In the genomic region with DNA sequence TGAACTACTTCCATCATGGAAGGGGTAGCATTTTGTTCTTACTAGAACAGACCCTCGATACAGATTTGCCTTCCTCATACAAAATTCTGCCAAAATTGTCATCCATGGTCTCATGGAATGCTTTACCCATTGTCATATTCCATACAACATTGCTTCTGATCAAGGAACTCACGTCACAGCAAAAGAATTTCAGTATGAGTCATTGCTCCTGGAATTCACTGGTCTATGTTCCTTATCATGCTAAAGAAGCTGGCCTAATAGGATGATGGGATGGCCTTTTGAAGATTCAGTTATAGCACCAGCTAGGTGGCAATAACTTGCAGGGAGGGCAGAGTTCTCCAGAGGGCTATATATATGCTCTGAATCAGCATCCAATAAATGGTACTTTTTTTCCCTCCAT, we compare ENCODE assay signal across 13 cellular contexts. TPM values are rescaled to one million over a fixed set of nuclear protein-coding genes. Genes with fewer than 3 reads are reported as not detected.
DNase-seq lines count a peak whose midpoint lies in the region; ATAC-seq, FAIRE-seq and TF ChIP-seq lines count a peak whose summit lies in the region.
"Had no signal": no experiment of that assay in that cellular context is flagged by ENCODE, and none has a peak within 500 bp of the region (broad histone marks: within the 10 kb centered on the region; RNA-seq: fewer than 3 reads in every experiment).

No MANE protein-coding gene starts in this region.

- POLR2A ChIA-PET in WTC11 (lab: Charles Lee): no interaction called here
- POLR2A ChIA-PET in activated CD8-positive, alpha-beta T cell treated with anti-CD3 and anti-CD28 coated beads, Interleukin-2, amount 10 ng/mL, durations not matched to agents 7 days and 5 days (lab: Charles Lee): no interaction called here

- DNase-seq in 8988T (peak; percentile 25), HPDE6-E6E7 (ENCODE audit: extremely low spot score) (peak; percentile 34), WTC11 (ENCODE audit: low spot score) (no peak), glomerular visceral epithelial cell (ENCODE audit: extremely low spot score) (peak; percentile 84), DMS153 (lab: John Stamatoyannopoulos, UW) (no peak), GM12892 (ENCODE audit: insufficient read length) (no peak)
- no peak for DNase-seq in activated CD8-positive, alpha-beta T cell treated with anti-CD3 and anti-CD28 coated beads, Interleukin-2, amount 10 ng/mL, durations not matched to agents 7 days and 5 days
- DNase-seq: activated naive CD4-positive, alpha-beta T cell treated with Interleukin-2 at 50 U/mL for 16 hours; NCI-H1694; sigmoid colon had no signal

- no peak overlapping the region for H3K4me3 Mint-ChIP-seq in WTC11
- H3K4me3 Mint-ChIP-seq in activated CD8-positive, alpha-beta T cell treated with anti-CD3 and anti-CD28 coated beads, Interleukin-2, amount 10 ng/mL, durations not matched to agents 7 days and 5 days: no peak overlapping the region
- H3K4me3 Mint-ChIP-seq: mesothelial cell of epicardium had no signal

- ATAC-seq in WTC11: peak; percentile 48
- no peak for ATAC-seq in GM21717 (IDR thresholded peaks at IDR 0.05; ENCODE audit: unreplicated experiment)
- no peak for ATAC-seq in activated CD8-positive, alpha-beta T cell treated with anti-CD3 and anti-CD28 coated beads, Interleukin-2, amount 10 ng/mL, durations not matched to agents 7 days and 5 days

- H3K4me1 Mint-ChIP-seq in WTC11: peaks cover 7% of the 10 kb centered on the region
- peaks cover 9% of the 10 kb centered on the region for H3K4me1 Mint-ChIP-seq in activated CD8-positive, alpha-beta T cell treated with anti-CD3 and anti-CD28 coated beads, Interleukin-2, amount 10 ng/mL, durations not matched to agents 7 days and 5 days (ENCODE audit: low read depth)
- H3K4me1 Mint-ChIP-seq: mesothelial cell of epicardium had no signal

- H3K36me3 Mint-ChIP-seq in WTC11: no peaks in the 10 kb centered on the region
- no peaks in the 10 kb centered on the region for H3K36me3 Mint-ChIP-seq in activated CD8-positive, alpha-beta T cell treated with anti-CD3 and anti-CD28 coated beads, Interleukin-2, amount 10 ng/mL, durations not matched to agents 7 days and 5 days (ENCODE audit: low read depth)
- H3K36me3 Mint-ChIP-seq: mesothelial cell of epicardium had no signal

- no peaks in the 10 kb centered on the region for H3K27me3 Mint-ChIP-seq in WTC11 (ENCODE audit: low read depth)
- no peaks in the 10 kb centered on the region for H3K27me3 Mint-ChIP-seq in activated CD8-positive, alpha-beta T cell treated with anti-CD3 and anti-CD28 coated beads, Interleukin-2, amount 10 ng/mL, durations not matched to agents 7 days and 5 days (ENCODE audit: low read depth)

- no peak for TF ChIP-seq POLR2A in GM12892 (IDR thresholded peaks at IDR 0.05; ENCODE audit: low read depth, low read length)

- no peak for TF ChIP-seq CTCF in WTC11 (IDR thresholded peaks at IDR 0.05)

- 0 out of 2 replicates have a peak, but pooled peaks cover 5% of the 10 kb centered on the region for H3K9me3 Mint-ChIP-seq in WTC11
- no peaks in the 10 kb centered on the region for H3K9me3 Mint-ChIP-seq in activated CD8-positive, alpha-beta T cell treated with anti-CD3 and anti-CD28 coated beads, Interleukin-2, amount 10 ng/mL, durations not matched to agents 7 days and 5 days (ENCODE audit: insufficient read depth)
- H3K9me3 Mint-ChIP-seq: mesothelial cell of epicardium had no signal

- no peak for FAIRE-seq in GM12892 (lab: Jason Lieb, UNC)
- FAIRE-seq: endometrium had no signal

- CTCF ChIA-PET in WTC11 (lab: Charles Lee): no interaction called here
- CTCF ChIA-PET in activated CD8-positive, alpha-beta T cell treated with anti-CD3 and anti-CD28 coated beads, Interleukin-2, amount 10 ng/mL, durations not matched to agents 7 days and 5 days (lab: Charles Lee): no interaction called here

- H3K27ac Mint-ChIP-seq in WTC11: no peak overlapping the region
- H3K27ac Mint-ChIP-seq in activated CD8-positive, alpha-beta T cell treated with anti-CD3 and anti-CD28 coated beads, Interleukin-2, amount 10 ng/mL, durations not matched to agents 7 days and 5 days: no peak overlapping the region
- H3K27ac Mint-ChIP-seq: mesothelial cell of epicardium had no signal

TF ChIP-seq in WTC11, 78 proteins besides CTCF, POLR2A, EP300 and RAD21:
- TF ChIP-seq, protein P1, sequence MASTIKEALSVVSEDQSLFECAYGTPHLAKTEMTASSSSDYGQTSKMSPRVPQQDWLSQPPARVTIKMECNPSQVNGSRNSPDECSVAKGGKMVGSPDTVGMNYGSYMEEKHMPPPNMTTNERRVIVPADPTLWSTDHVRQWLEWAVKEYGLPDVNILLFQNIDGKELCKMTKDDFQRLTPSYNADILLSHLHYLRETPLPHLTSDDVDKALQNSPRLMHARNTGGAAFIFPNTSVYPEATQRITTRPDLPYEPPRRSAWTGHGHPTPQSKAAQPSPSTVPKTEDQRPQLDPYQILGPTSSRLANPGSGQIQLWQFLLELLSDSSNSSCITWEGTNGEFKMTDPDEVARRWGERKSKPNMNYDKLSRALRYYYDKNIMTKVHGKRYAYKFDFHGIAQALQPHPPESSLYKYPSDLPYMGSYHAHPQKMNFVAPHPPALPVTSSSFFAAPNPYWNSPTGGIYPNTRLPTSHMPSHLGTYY (CRISPR knock-in tag; IDR thresholded peaks at IDR 0.05): no peak
- TF ChIP-seq ZNF317 (CRISPR knock-in tag; IDR thresholded peaks at IDR 0.05; ENCODE audit: borderline replicate concordance, low read depth): 0 out of 2 replicates have a peak, but pooled peaks have one; percentile 49

RNA-seq across cellular contexts. Expression of a gene that starts 18.2 kb away (rescaled TPM):
- 17.2 to 20.0 TPM (median 19.0 TPM) in 3 replicates for total RNA-seq in WTC11 (2021)
- 12.7 TPM for polyA plus RNA-seq in GM12892 (2012; ENCODE audit: missing spikeins)
- 10 to 100 TPM; 25.5 to 26.7 TPM for total RNA-seq in activated CD8-positive, alpha-beta T cell treated with anti-CD3 and anti-CD28 coated beads, Interleukin-2, amount 10 ng/mL, durations not matched to agents 7 days and 5 days

Comparison
In these comparisons a context has a peak if more than half of its experiments do, and no peak if none do; other contexts are left out.
1. DNase-seq: peak in 8988T (single experiment), HPDE6-E6E7 (single experiment) and glomerular visceral epithelial cell (single experiment); none in WTC11 (single experiment), DMS153 (single experiment), GM12892 (single experiment) and activated CD8-positive, alpha-beta T cell treated with anti-CD3 and anti-CD28 coated beads, Interleukin-2, amount 10 ng/mL, durations not matched to agents 7 days and 5 days (single experiment).